ENCODE assay signal across 17 cellular contexts in genomic region chr7:140215281-140215680, GRCh38. TPM values are rescaled to one million over a fixed set of nuclear protein-coding genes. Genes with fewer than 3 reads are reported as not detected.
DNase-seq lines count a peak whose midpoint lies in the region; ATAC-seq, FAIRE-seq and TF ChIP-seq lines count a peak whose summit lies in the region.
"Had no signal": no experiment of that assay in that cellular context is flagged by ENCODE, and none has a peak within 500 bp of the region (broad histone marks: within the 10 kb centered on the region; RNA-seq: fewer than 3 reads in every experiment).

No MANE protein-coding gene starts in this region.

- TF ChIP-seq EP300 in HepG2 (IDR thresholded peaks at IDR 0.05; ENCODE audit: low read depth in 2 of 2, low read length in 2 of 2) (no peak), HepG2 (CRISPR knock-in tag; IDR thresholded peaks at IDR 0.05; ENCODE audit: borderline replicate concordance) (no peak)

- H3K9me3 ChIP-seq in HepG2 (ENCODE audit: low read length) (no peaks in the 10 kb centered on the region), right lobe of liver (no peaks in the 10 kb centered on the region), esophagus squamous epithelium (no peaks in the 10 kb centered on the region)
- H3K9me3 ChIP-seq: MG63, SJCRH30 had no signal

- POLR2A ChIA-PET in HepG2 (lab: Yijun Ruan, JAX) = interaction anchor here (0.9 to 1.2 kb wide), 2 partner anchors 7 to 38 kb away, joined by 3 to 4 read pairs; partner anchors contain the start of gene KDM7A
- POLR2A ChIA-PET in activated CD4-positive, alpha-beta memory T cell treated with anti-CD3 and anti-CD28 coated beads for 36 hours (lab: Charles Lee) = interaction anchor here (1.2 to 4.7 kb wide), 3 partner anchors 14 to 161 kb away, joined by 4 to 52 read pairs (median 6); no protein-coding TSS in a partner anchor

- no peak overlapping the region for H3K27ac ChIP-seq in HepG2 (ENCODE audit: extremely low read length, insufficient read depth, low read length)
- no peak overlapping the region for H3K27ac ChIP-seq in right lobe of liver
- peak overlapping the region in 3 of 4 donors; percentile 68 to 82 (median 80) for H3K27ac ChIP-seq in esophagus squamous epithelium
- H3K27ac ChIP-seq: SJCRH30 had no signal

- TF ChIP-seq POLR2A in HepG2 (IDR thresholded peaks at IDR 0.05; ENCODE audit: insufficient read depth in 1 of 2, low read depth in 2 of 2, low read length in 2 of 2) = no peak
- TF ChIP-seq POLR2A in right lobe of liver (IDR thresholded peaks at IDR 0.05) = no peak
- TF ChIP-seq POLR2A in esophagus squamous epithelium (IDR thresholded peaks at IDR 0.05) = no peak

- peaks cover 1% of the 10 kb centered on the region for H3K36me3 Mint-ChIP-seq in activated CD4-positive, alpha-beta memory T cell treated with anti-CD3 and anti-CD28 coated beads for 36 hours

- H3K36me3 ChIP-seq in HepG2 (replicated peaks in 1 of 2; ENCODE audit: control insufficient read depth in 1 of 2, insufficient read depth in 2 of 2, low read length in 2 of 2) (no peaks in the 10 kb centered on the region), right lobe of liver (no peaks in the 10 kb centered on the region), esophagus squamous epithelium (no peaks in the 10 kb centered on the region)
- H3K36me3 ChIP-seq: MG63, SJCRH30 had no signal

- DNase-seq in HepG2 (ENCODE audit: low spot score) (no peak), right lobe of liver (no peak), esophagus squamous epithelium (lab: John Stamatoyannopoulos, UW) (no peak), GM20000 (ENCODE audit: low spot score) (no peak), D721Med (ENCODE audit: insufficient read length, low spot score) (no peak), NCI-H526 (lab: John Stamatoyannopoulos, UW) (no peak)
- DNase-seq in activated CD4-positive, alpha-beta memory T cell treated with anti-CD3 and anti-CD28 coated beads for 36 hours = peak; percentile 39
- DNase-seq: DMS53, GOT3, KG1, MG63, NCI-H1092, NCI-H146, NCI-H2081 treated with DMSO at 0.1 percent for 48 hours, NCI-H510A, SJCRH30 had no signal

- H3K9ac ChIP-seq in HepG2 (ENCODE audit: insufficient read depth, low read depth, low read length) = no peak overlapping the region

- CTCF ChIA-PET in HepG2 (lab: Yijun Ruan, JAX; ENCODE audit: low intra/inter-chr PET ratio, low total read pairs) = no interaction called here
- CTCF ChIA-PET in activated CD4-positive, alpha-beta memory T cell treated with anti-CD3 and anti-CD28 coated beads for 36 hours (lab: Charles Lee) = interaction anchor here (1.5 kb wide), 1 partner anchor 38 kb away, joined by 6 read pairs; no protein-coding TSS in a partner anchor

- TF ChIP-seq CTCF in HepG2 (CRISPR knock-in tag; IDR thresholded peaks at IDR 0.05) = no peak
- TF ChIP-seq CTCF in right lobe of liver (IDR thresholded peaks at IDR 0.05) = no peak
- no peak for TF ChIP-seq CTCF in esophagus squamous epithelium (IDR thresholded peaks at IDR 0.05)
- TF ChIP-seq CTCF in GM20000 (IDR thresholded peaks at IDR 0.05; ENCODE audit: extremely low read depth, missing control alignments) = no peak
- no peak for TF ChIP-seq CTCF in D721Med (IDR thresholded peaks at IDR 0.05; ENCODE audit: insufficient read depth, missing control alignments)

- no TSS peak for BruUV-seq in HepG2 (replicated peaks; lab: Mats Ljungman, UMichigan)

- H3K79me2 ChIP-seq in HepG2 (ENCODE audit: insufficient read depth, low read length) = no peaks in the 10 kb centered on the region

- no peaks in the 10 kb centered on the region for H3K27me3 Mint-ChIP-seq in activated CD4-positive, alpha-beta memory T cell treated with anti-CD3 and anti-CD28 coated beads for 36 hours

- H3K27ac Mint-ChIP-seq in activated CD4-positive, alpha-beta memory T cell treated with anti-CD3 and anti-CD28 coated beads for 36 hours = no peak overlapping the region

- no peak overlapping the region for H3K4me2 ChIP-seq in HepG2 (ENCODE audit: low read depth, low read length)
- H3K4me2 ChIP-seq: PC-9 had no signal

- intact Hi-C loops in HepG2 (cut with micrococcal nuclease; ENCODE audit: unreplicated experiment) (no loop called here), right lobe of liver (cut with DNase I) (no loop called here), esophagus squamous epithelium (cut with DNase I) (no loop called here)
- intact Hi-C loops in activated CD4-positive, alpha-beta memory T cell treated with anti-CD3 and anti-CD28 coated beads for 36 hours (cut with micrococcal nuclease) = no loop called here

- peaks cover 66% of the 10 kb centered on the region for H3K4me1 ChIP-seq in HepG2 (ENCODE audit: insufficient read depth, low read length)
- H3K4me1 ChIP-seq in right lobe of liver = no peaks in the 10 kb centered on the region
- H3K4me1 ChIP-seq in esophagus squamous epithelium = peaks cover 6 to 42% (median 12%) of the 10 kb centered on the region in 3 donors
- H3K4me1 ChIP-seq: SJCRH30 had no signal

- H3K4me3 Mint-ChIP-seq in activated CD4-positive, alpha-beta memory T cell treated with anti-CD3 and anti-CD28 coated beads for 36 hours = no peak overlapping the region

- H3K4me1 Mint-ChIP-seq in activated CD4-positive, alpha-beta memory T cell treated with anti-CD3 and anti-CD28 coated beads for 36 hours (ENCODE audit: low read depth) = peaks cover 47% of the 10 kb centered on the region

- H4K20me1 ChIP-seq in HepG2 (ENCODE audit: insufficient read depth, low read length) = no peaks in the 10 kb centered on the region

- H3K9me3 Mint-ChIP-seq in activated CD4-positive, alpha-beta memory T cell treated with anti-CD3 and anti-CD28 coated beads for 36 hours = peaks cover 10% of the 10 kb centered on the region

- in situ Hi-C loops in HepG2 (cut with HindIII; ENCODE audit: extremely low pct_ligation_motif_present, low pct_unique_long_range_greater_than_20kb) = no loop called here

- FAIRE-seq in HepG2 (lab: Jason Lieb, UNC) = no peak
- no peak for FAIRE-seq in D721Med (lab: Jason Lieb, UNC)

- ATAC-seq in HepG2 = no peak; the same call in 2 of the 3 replicates
- ATAC-seq in right lobe of liver = no peak

- whole genome bisulfite sequencing in HepG2 (ENCODE audit: low lambda C conversion rate) = 50% methylated on average over 3 of the region's 3 CpGs
- WGBS in right lobe of liver (ENCODE audit: insufficient coverage, low coverage, low lambda C conversion rate, missing lambda C conversion rate) = 86% methylated on average over 3 of the region's 3 CpGs
- WGBS in esophagus squamous epithelium, 2 donors = 79 to 89% methylated on average over 3 of the region's 3 CpGs

- no peak overlapping the region for H2AFZ ChIP-seq in HepG2 (ENCODE audit: low read length)
- H2AFZ ChIP-seq: PC-9 had no signal

- H3K27me3 ChIP-seq in HepG2 (ENCODE audit: control insufficient read depth in 1 of 2, insufficient read depth in 2 of 2, low read length in 2 of 2) = no peaks in the 10 kb centered on the region; a peak in 1 of 5 replicates
- H3K27me3 ChIP-seq in right lobe of liver = no peaks in the 10 kb centered on the region
- H3K27me3 ChIP-seq in esophagus squamous epithelium = no peaks in the 10 kb centered on the region
- H3K27me3 ChIP-seq: MG63 had no signal

- H3K4me3 ChIP-seq in HepG2 (replicated peaks in 1 of 3; ENCODE audit: insufficient read depth in 1 of 3, low read depth in 2 of 3, low read length in 3 of 3) (no peak overlapping the region), right lobe of liver (no peak overlapping the region), esophagus squamous epithelium (no peak overlapping the region)
- H3K4me3 ChIP-seq: MG63, PC-9, SJCRH30 had no signal

- no peak for TF ChIP-seq RAD21 in HepG2 (CRISPR knock-in tag; IDR thresholded peaks at IDR 0.05)

TF ChIP-seq in HepG2, 621 proteins besides CTCF, POLR2A, EP300 and RAD21 (continues in another document):
- TF ChIP-seq E2F2 (CRISPR knock-in tag; IDR thresholded peaks at IDR 0.05; ENCODE audit: borderline replicate concordance) (no peak), ZNF607 (CRISPR knock-in tag; IDR thresholded peaks at IDR 0.05; ENCODE audit: borderline replicate concordance) (no peak), PRPF4 (IDR thresholded peaks at IDR 0.05; ENCODE audit: low read depth, low read length, poor library complexity, severe bottlenecking) (peak; percentile 23)

RNA-seq across cellular contexts. Expression of gene KDM7A, which starts 38.5 kb away (rescaled TPM):
- total RNA-seq in HepG2 (2016; rRNA removed; fragmentation: Illumina TruSeq; extraction: Trizol) (10.8 and 15.0 TPM in 2 replicates), right lobe of liver (10 to 100 TPM in 1 of 6 experiments, 1 to 10 TPM in 5; 3.7 to 10.7 (median 6.8) TPM), esophagus squamous epithelium (10 to 100 TPM; 11.5 to 28.3 (median 19.9) TPM)
- total RNA-seq in HepG2 (2016; cell fraction: cytosol; rRNA removed; fragmentation: Illumina TruSeq; extraction: Trizol; ENCODE audit: low read depth) = 1.8 and 2.0 TPM in 2 replicates
- total RNA-seq in HepG2 (2016; cell fraction: insoluble cytoplasmic fraction; rRNA removed; fragmentation: Illumina TruSeq; extraction: Trizol) = 10.8 and 15.2 TPM in 2 replicates
- 3.6 and 4.1 TPM in 2 replicates for total RNA-seq in HepG2 (2016; cell fraction: membrane; rRNA removed; fragmentation: Illumina TruSeq; extraction: Trizol)
- 20.9 and 24.0 TPM in 2 replicates for total RNA-seq in HepG2 (2016; cell fraction: nucleus; rRNA removed; fragmentation: Illumina TruSeq; extraction: Trizol)
- polyA plus RNA-seq in HepG2 (2011; rRNA removed) = 15.7 and 16.8 TPM in 2 replicates
- polyA plus RNA-seq in HepG2 (2011; cell fraction: cytosol; rRNA removed) = 8.4 and 9.9 TPM in 2 replicates
- polyA plus RNA-seq in HepG2 (2011; cell fraction: nucleus; rRNA removed) = 61.8 and 62.8 TPM in 2 replicates
- 16.1 and 18.5 TPM in 2 replicates for polyA plus RNA-seq in HepG2 (2012)
- 0.14 and 0.46 TPM in 2 replicates for polyA plus RNA-seq in HepG2 (2016; cell fraction: cytosol; fragmentation: Illumina TruSeq; extraction: Trizol; ENCODE audit: low read depth)
- 7.0 and 7.1 TPM in 2 replicates for polyA plus RNA-seq in HepG2 (2016; cell fraction: insoluble cytoplasmic fraction; fragmentation: Illumina TruSeq; extraction: Trizol; ENCODE audit: low read depth)
- polyA plus RNA-seq in HepG2 (2016; cell fraction: membrane; fragmentation: Illumina TruSeq; extraction: Trizol; ENCODE audit: low read depth) = 1.5 and 1.6 TPM in 2 replicates
- polyA plus RNA-seq in HepG2 (2016; cell fraction: nucleus; fragmentation: Illumina TruSeq; extraction: Trizol; ENCODE audit: insufficient read depth, low read depth) = 19.4 and 21.7 TPM in 2 replicates
- polyA minus RNA-seq in HepG2 (2011; rRNA and poly(A)+ RNA removed; ENCODE audit: low replicate concordance) = 4.4 and 44.0 TPM in 2 replicates
- 30.4 and 36.9 TPM in 2 replicates for polyA minus RNA-seq in HepG2 (2011; cell fraction: cytosol; rRNA and poly(A)+ RNA removed)
- polyA minus RNA-seq in HepG2 (2011; cell fraction: nucleus; rRNA and poly(A)+ RNA removed) = 140 TPM in 2 replicates
- total RNA-seq in activated CD4-positive, alpha-beta memory T cell treated with anti-CD3 and anti-CD28 coated beads for 36 hours = 10 to 100 TPM; 23.4 to 24.5 TPM

Comparison
In these comparisons a context has a peak if more than half of its experiments do, and no peak if none do; other contexts are left out.
1. H3K27ac ChIP-seq: peak in esophagus squamous epithelium (3 of 4); none in HepG2 (single experiment) and right lobe of liver (0 of 3).